9 cellular contexts compared by ENCODE assay signal in genomic region chr10:17232276-17232987, GRCh38. TPM values are rescaled to one million over a fixed set of nuclear protein-coding genes. Genes with fewer than 3 reads are reported as not detected.
DNase-seq lines count a peak whose midpoint lies in the region; ATAC-seq, FAIRE-seq and TF ChIP-seq lines count a peak whose summit lies in the region.
"Had no signal": no experiment of that assay in that cellular context is flagged by ENCODE, and none has a peak within 500 bp of the region (broad histone marks: within the 10 kb centered on the region; RNA-seq: fewer than 3 reads in every experiment).

No MANE protein-coding gene starts in this region.

- peaks cover 10 to 44% of the 10 kb centered on the region in 2 donors for H3K4me1 Mint-ChIP-seq in stimulated activated naive B cell treated with anti-CD40 and anti-IgM and Interleukin-4, amounts not matched to agents 10 μg/mL and 1 μg/mL and 100 μg/mL, for 72 hours

- peaks cover 46% of the 10 kb centered on the region for H3K36me3 ChIP-seq in Panc1 (ENCODE audit: control insufficient read depth, insufficient read depth, low read length)
- H3K36me3 ChIP-seq in esophagus muscularis mucosa = peaks cover 41 to 70% (median 53%) of the 10 kb centered on the region in 4 donors

- ATAC-seq in Panc1 (no peak), GM18517 (IDR thresholded peaks at IDR 0.05; ENCODE audit: unreplicated experiment) (no peak), GM18861 (IDR thresholded peaks at IDR 0.05; ENCODE audit: unreplicated experiment) (no peak), GM19397 (IDR thresholded peaks at IDR 0.05; ENCODE audit: unreplicated experiment) (no peak)
- no peak for ATAC-seq in stimulated activated naive B cell treated with anti-CD40 and anti-IgM and Interleukin-4, amounts not matched to agents 10 μg/mL and 1 μg/mL and 100 μg/mL, for 72 hours (replicated peaks)
- ATAC-seq: HCT116 had no signal

- intact Hi-C loops in Panc1 (cut with micrococcal nuclease; ENCODE audit: unreplicated experiment) (loop anchor here (10.0 kb wide), 1 partner anchor 208 kb away; no protein-coding TSS in a partner anchor), esophagus muscularis mucosa (cut with DNase I) (no loop called here)

- H3K36me3 Mint-ChIP-seq in stimulated activated naive B cell treated with anti-CD40 and anti-IgM and Interleukin-4, amounts not matched to agents 10 μg/mL and 1 μg/mL and 100 μg/mL, for 72 hours = peaks cover 34 to 52% of the 10 kb centered on the region in 2 donors

- peak overlapping the region; percentile 47 for H3K27ac Mint-ChIP-seq in stimulated activated naive B cell treated with anti-CD40 and anti-IgM and Interleukin-4, amounts not matched to agents 10 μg/mL and 1 μg/mL and 100 μg/mL, for 72 hours

- FAIRE-seq in GM19239 (lab: Jason Lieb, UNC) = peak; percentile 87
- FAIRE-seq: bronchial epithelial cell had no signal

- CTCF ChIA-PET in Panc1 (lab: Charles Lee) = no interaction called here

- in situ Hi-C loops in Panc1 (cut with HindIII; ENCODE audit: low pct_unique_long_range_greater_than_20kb, low sequenced_read_pairs) = no loop called here

- H3K4me1 ChIP-seq in Panc1 (ENCODE audit: control insufficient read depth, insufficient read depth, low read length) = peaks cover 30% of the 10 kb centered on the region
- H3K4me1 ChIP-seq in esophagus muscularis mucosa = peaks cover 43 to 78% (median 62%) of the 10 kb centered on the region in 4 donors

- no peaks in the 10 kb centered on the region for H3K27me3 Mint-ChIP-seq in stimulated activated naive B cell treated with anti-CD40 and anti-IgM and Interleukin-4, amounts not matched to agents 10 μg/mL and 1 μg/mL and 100 μg/mL, for 72 hours

- no TSS peak for BruUV-seq in Panc1 (replicated peaks; lab: Mats Ljungman, UMichigan)

- peak overlapping the region; percentile 88 to 89 for H3K4me3 ChIP-seq in Panc1 (ENCODE audit: low read depth in 2 of 2, low read length in 2 of 2)
- H3K4me3 ChIP-seq in esophagus muscularis mucosa = peak overlapping the region; percentile 71 to 94 (median 84)

- POLR2A ChIA-PET in Panc1 (lab: Charles Lee) = interaction anchor here (0.9 kb wide), 1 partner anchor 117 kb away, joined by 3 read pairs; no protein-coding TSS in a partner anchor

- H3K27ac ChIP-seq in Panc1 (ENCODE audit: low read length) (peak overlapping the region; percentile 95), esophagus muscularis mucosa (replicated peaks in 1 of 4) (peak overlapping the region; percentile 95 to 100 (median 97))

- DNase-seq in GM19239 (ENCODE audit: insufficient read length, low spot score) = no peak
- DNase-seq in Panc1 (ENCODE audit: low read depth, low spot score) = no peak
- no peak for DNase-seq in esophagus muscularis mucosa (ENCODE audit: extremely low spot score)
- no peak for DNase-seq in stimulated activated naive B cell treated with anti-CD40 and anti-IgM and Interleukin-4, amounts not matched to agents 10 μg/mL and 1 μg/mL and 100 μg/mL, for 72 hours

- H3K9me3 ChIP-seq in Panc1 (ENCODE audit: control insufficient read depth, insufficient read depth, low read depth, low read length) (no peaks in the 10 kb centered on the region), esophagus muscularis mucosa (no peaks in the 10 kb centered on the region)

- TF ChIP-seq EP300 in esophagus muscularis mucosa (IDR thresholded peaks at IDR 0.05) = no peak

- no peak for TF ChIP-seq POLR2A in esophagus muscularis mucosa (IDR thresholded peaks at IDR 0.05; ENCODE audit: low read depth)

- no peak overlapping the region for H3K4me3 Mint-ChIP-seq in stimulated activated naive B cell treated with anti-CD40 and anti-IgM and Interleukin-4, amounts not matched to agents 10 μg/mL and 1 μg/mL and 100 μg/mL, for 72 hours

- H3K27me3 ChIP-seq in Panc1 (ENCODE audit: control insufficient read depth, insufficient read depth, low read length) (no peaks in the 10 kb centered on the region), esophagus muscularis mucosa (no peaks in the 10 kb centered on the region)

- TF ChIP-seq CTCF in Panc1 (IDR thresholded peaks at IDR 0.05) = no peak
- TF ChIP-seq CTCF in esophagus muscularis mucosa (IDR thresholded peaks at IDR 0.05) = no peak

- H3K9me3 Mint-ChIP-seq in stimulated activated naive B cell treated with anti-CD40 and anti-IgM and Interleukin-4, amounts not matched to agents 10 μg/mL and 1 μg/mL and 100 μg/mL, for 72 hours = no peaks in the 10 kb centered on the region

- 42% methylated on average over 3 of the region's 3 CpGs for WGBS in esophagus muscularis mucosa

RNA-seq across cellular contexts. Expression of gene VIM, which starts 4.4 kb away (rescaled TPM):
- total RNA-seq in Panc1 (2021; ENCODE audit: unreplicated experiment) (3,436 TPM), esophagus muscularis mucosa (1,000 to 10,000 TPM; 1,242 to 2,218 (median 1,951) TPM)
- polyA plus RNA-seq in Panc1 (2012; ENCODE audit: insufficient read length) = 3,712 TPM

RNA-seq across cellular contexts. Expression of gene TRDMT1, which starts 31.0 kb away (rescaled TPM):
- total RNA-seq in Panc1 (2021; ENCODE audit: unreplicated experiment) (7.6 TPM), esophagus muscularis mucosa (1 to 10 TPM; 4.8 to 5.8 (median 5.5) TPM)
- polyA plus RNA-seq in Panc1 (2012; ENCODE audit: insufficient read length) = 2.4 TPM
